In the genomic region with DNA sequence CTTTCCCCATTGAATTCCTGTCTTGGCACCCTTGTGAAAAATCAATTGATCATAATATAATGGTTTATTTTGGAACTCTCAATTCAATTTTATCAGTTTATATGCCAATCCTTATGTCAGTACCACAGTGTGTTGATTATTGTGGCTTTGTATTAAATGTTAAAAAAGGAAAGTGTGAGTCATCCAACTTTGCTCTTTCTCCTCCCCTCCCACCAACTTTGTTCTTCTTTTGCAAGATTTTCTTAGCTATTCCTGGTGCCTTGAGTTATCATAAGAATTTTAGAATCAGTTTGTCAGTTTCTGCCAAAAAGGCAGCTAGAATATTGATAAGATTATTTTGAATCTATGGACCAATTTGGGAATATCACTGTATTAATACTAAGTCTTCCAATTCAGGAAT, we compare ENCODE assay signal across 18 cellular contexts. TPM values are rescaled to one million over a fixed set of nuclear protein-coding genes. Genes with fewer than 3 reads are reported as not detected.
"Had no signal": no experiment of that assay in that cellular context is flagged by ENCODE, and none has a peak within 500 bp of the region (broad histone marks: within the 10 kb centered on the region; RNA-seq: fewer than 3 reads in every experiment).

No MANE protein-coding gene starts in this region.

- H3K36me3 ChIP-seq: esophagus squamous epithelium, gastroesophageal sphincter, heart right ventricle, lower lobe of right lung, right lobe of liver, suprapubic skin, WERI-Rb-1 had no signal

- H3K9me3 ChIP-seq: esophagus squamous epithelium, gastroesophageal sphincter, lower lobe of right lung, psoas muscle, right lobe of liver, suprapubic skin had no signal

- H3K4me1 Mint-ChIP-seq: activated T-helper 17 cell treated with anti-CD3 and anti-CD28 coated beads, Interleukin-2, amount 50 U/mL, for 72 hours had no signal

- DNase-seq: activated CD4-positive, alpha-beta T cell treated with anti-CD3 and anti-CD28 coated beads, Interleukin-2, amount 50 U/mL, for 48 hours; activated naive CD4-positive, alpha-beta T cell treated with anti-CD3 and anti-CD28 coated beads for 36 hours; activated naive CD8-positive, alpha-beta T cell treated with anti-CD3 and anti-CD28 coated beads, Interleukin-2, amount 50 U/mL, for 24 hours; effector CD4-positive, alpha-beta T cell; esophagus squamous epithelium; heart right ventricle; left colon; lower lobe of right lung; psoas muscle; right lobe of liver; stimulated activated naive CD8-positive, alpha-beta T cell treated with anti-CD3 and anti-CD28 coated beads, Interleukin-15, Interleukin-2, amounts not matched to agents 100 U/mL and 50 U/mL, for 24 hours; T-helper 9 cell; WERI-Rb-1 had no signal

- ATAC-seq: activated naive CD8-positive, alpha-beta T cell treated with anti-CD3 and anti-CD28 coated beads, Interleukin-2, amount 50 U/mL, for 24 hours; activated T-helper 17 cell treated with anti-CD3 and anti-CD28 coated beads, Interleukin-2, amount 50 U/mL, for 72 hours; gastroesophageal sphincter; heart right ventricle; left colon; lower lobe of right lung; psoas muscle; right lobe of liver; stimulated activated naive CD8-positive, alpha-beta T cell treated with anti-CD3 and anti-CD28 coated beads, Interleukin-15, Interleukin-2, amounts not matched to agents 100 U/mL and 50 U/mL, for 24 hours had no signal

- H3K27me3 ChIP-seq: esophagus squamous epithelium, suprapubic skin had no signal

- H3K27ac Mint-ChIP-seq: activated naive CD4-positive, alpha-beta T cell treated with anti-CD3 and anti-CD28 coated beads for 36 hours; activated naive CD8-positive, alpha-beta T cell treated with anti-CD3 and anti-CD28 coated beads, Interleukin-2, amount 50 U/mL, for 24 hours; activated T-helper 17 cell treated with anti-CD3 and anti-CD28 coated beads, Interleukin-2, amount 50 U/mL, for 72 hours; type B pancreatic cell had no signal

- H3K4me3 ChIP-seq: esophagus squamous epithelium, gastroesophageal sphincter, heart right ventricle, lower lobe of right lung, psoas muscle, right lobe of liver, suprapubic skin had no signal

- H3K4me1 ChIP-seq: esophagus squamous epithelium, gastroesophageal sphincter, heart right ventricle, lower lobe of right lung, psoas muscle, right lobe of liver, suprapubic skin had no signal

- H3K27ac ChIP-seq: esophagus squamous epithelium, gastroesophageal sphincter, heart right ventricle, lower lobe of right lung, psoas muscle, right lobe of liver, suprapubic skin, WERI-Rb-1 had no signal

- H3K27me3 Mint-ChIP-seq: type B pancreatic cell had no signal

- H3K9me3 Mint-ChIP-seq: type B pancreatic cell had no signal

- H3K4me3 Mint-ChIP-seq: activated naive CD4-positive, alpha-beta T cell treated with anti-CD3 and anti-CD28 coated beads for 36 hours; activated naive CD8-positive, alpha-beta T cell treated with anti-CD3 and anti-CD28 coated beads, Interleukin-2, amount 50 U/mL, for 24 hours; activated T-helper 17 cell treated with anti-CD3 and anti-CD28 coated beads, Interleukin-2, amount 50 U/mL, for 72 hours; neural crest cell; type B pancreatic cell had no signal

- H3K36me3 Mint-ChIP-seq: type B pancreatic cell had no signal

RNA-seq across cellular contexts. Expression of gene RNF175, which starts 11.2 kb away (rescaled TPM):
- total RNA-seq: left colon, psoas muscle, suprapubic skin had no signal

RNA-seq across cellular contexts. Expression of gene SFRP2, which starts 17.8 kb away (rescaled TPM):
- total RNA-seq: activated naive CD4-positive, alpha-beta T cell treated with anti-CD3 and anti-CD28 coated beads for 36 hours; activated T-helper 17 cell treated with anti-CD3 and anti-CD28 coated beads, Interleukin-2, amount 50 U/mL, for 72 hours; right lobe of liver had no signal
